In genomic region chr17:78558181-78558850, GRCh38 we compare ENCODE assay signal across 1 cellular context.
TF ChIP-seq lines count a peak whose summit lies in the region.

No MANE protein-coding gene starts in this region.

TF ChIP-seq in HepG2, 621 proteins besides CTCF, POLR2A, EP300 and RAD21 (continued from another document and continues in another):
- TF ChIP-seq TFDP2 (CRISPR knock-in tag; IDR thresholded peaks at IDR 0.05) (no peak), MTF2 (CRISPR knock-in tag; IDR thresholded peaks at IDR 0.05; ENCODE audit: borderline replicate concordance) (no peak), CBX5 (CRISPR knock-in tag; IDR thresholded peaks at IDR 0.05; ENCODE audit: borderline replicate concordance) (peak; percentile 50; the same call in 1 of the 2 replicates), ZFP62 (CRISPR knock-in tag; IDR thresholded peaks at IDR 0.05) (no peak), THAP9 (CRISPR knock-in tag; IDR thresholded peaks at IDR 0.05; ENCODE audit: borderline replicate concordance) (no peak), ZNF382 (CRISPR knock-in tag; IDR thresholded peaks at IDR 0.05; ENCODE audit: borderline replicate concordance) (no peak), ZNF274 (CRISPR knock-in tag; IDR thresholded peaks at IDR 0.05) (no peak), ZBTB10 (CRISPR knock-in tag; IDR thresholded peaks at IDR 0.05; ENCODE audit: borderline replicate concordance) (no peak), ZNF841 (CRISPR knock-in tag; IDR thresholded peaks at IDR 0.05; ENCODE audit: borderline replicate concordance) (no peak), DR1 (CRISPR knock-in tag; IDR thresholded peaks at IDR 0.05) (no peak), SALL1 (CRISPR knock-in tag; IDR thresholded peaks at IDR 0.05) (peak; percentile 80), FOXO4 (CRISPR knock-in tag; conservative IDR thresholded peaks at IDR 0.05) (no peak), HBP1 (CRISPR knock-in tag; IDR thresholded peaks at IDR 0.05; ENCODE audit: low read depth) (no peak), ADNP (CRISPR knock-in tag; IDR thresholded peaks at IDR 0.05) (no peak), KDM1A (CRISPR knock-in tag; IDR thresholded peaks at IDR 0.05) (no peak), UBTF (CRISPR knock-in tag; IDR thresholded peaks at IDR 0.05) (no peak), ZNF44 (CRISPR knock-in tag; IDR thresholded peaks at IDR 0.05) (no peak), ZFP1 (CRISPR knock-in tag; IDR thresholded peaks at IDR 0.05) (no peak), CBFB (CRISPR knock-in tag; IDR thresholded peaks at IDR 0.05) (peak; percentile 48; the same call in 1 of the 2 replicates), FOXC1 (CRISPR knock-in tag; IDR thresholded peaks at IDR 0.05; ENCODE audit: borderline replicate concordance) (no peak), ZBTB46 (CRISPR knock-in tag; IDR thresholded peaks at IDR 0.05; ENCODE audit: borderline replicate concordance) (no peak), ZHX2 (IDR thresholded peaks at IDR 0.05; ENCODE audit: low read depth) (peak; percentile 95), ZHX2 (CRISPR knock-in tag; IDR thresholded peaks at IDR 0.05; ENCODE audit: borderline replicate concordance) (no peak), SKIL (CRISPR knock-in tag; IDR thresholded peaks at IDR 0.05; ENCODE audit: borderline replicate concordance) (peak; percentile 6; the same call in 1 of the 2 replicates), ZNF576 (CRISPR knock-in tag; IDR thresholded peaks at IDR 0.05) (no peak), HHEX (CRISPR knock-in tag; IDR thresholded peaks at IDR 0.05) (peak; percentile 45; the same call in 1 of the 2 replicates), ZFP41 (CRISPR knock-in tag; IDR thresholded peaks at IDR 0.05; ENCODE audit: borderline replicate concordance) (no peak), FOXJ3 (CRISPR knock-in tag; IDR thresholded peaks at IDR 0.05; ENCODE audit: borderline replicate concordance) (no peak), MLLT10 (CRISPR knock-in tag; IDR thresholded peaks at IDR 0.05) (no peak), ZIK1 (CRISPR knock-in tag; IDR thresholded peaks at IDR 0.05; ENCODE audit: borderline replicate concordance, low read depth) (no peak), NFATC3 (CRISPR knock-in tag; IDR thresholded peaks at IDR 0.05) (no peak), PPARG (CRISPR knock-in tag; conservative IDR thresholded peaks at IDR 0.05) (no peak), ZNF343 (CRISPR knock-in tag; IDR thresholded peaks at IDR 0.05) (no peak), MXI1 (IDR thresholded peaks at IDR 0.05; ENCODE audit: borderline replicate concordance, low read depth, low read length) (peak; percentile 32; the same call in 1 of the 3 replicates), ZNF331 (CRISPR knock-in tag; IDR thresholded peaks at IDR 0.05) (no peak), ARNT2 (CRISPR knock-in tag; IDR thresholded peaks at IDR 0.05; ENCODE audit: low read depth) (no peak; the same call in 1 of the 2 replicates), ZFY (CRISPR knock-in tag; IDR thresholded peaks at IDR 0.05) (no peak)
